11 cellular contexts compared by ENCODE assay signal in the genomic region with DNA sequence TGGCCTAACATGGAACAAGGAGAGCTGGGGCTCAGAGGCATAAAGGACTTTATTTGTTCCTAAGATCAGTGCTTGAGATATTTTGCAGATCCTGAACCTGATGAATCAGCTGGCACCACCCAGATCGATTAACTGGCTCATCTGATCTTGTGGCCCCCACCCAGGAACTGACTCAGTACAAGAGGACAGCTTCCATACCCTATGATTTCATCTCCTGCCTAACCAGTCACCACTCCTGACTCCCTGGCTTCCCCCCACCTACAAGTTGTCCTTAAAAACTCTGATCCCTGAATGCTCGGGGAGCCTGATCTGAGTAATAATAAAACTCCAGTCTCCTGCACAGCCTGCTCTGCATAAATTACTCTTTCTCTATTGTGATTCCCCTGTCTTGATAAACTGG. TPM values are rescaled to one million over a fixed set of nuclear protein-coding genes. Genes with fewer than 3 reads are reported as not detected.
A peak's percentile ranks its signal among the peaks of the same experiment; 100 is the strongest.
DNase-seq lines count a peak whose midpoint lies in the region; ATAC-seq and TF ChIP-seq lines count a peak whose summit lies in the region.
"Had no signal": no experiment of that assay in that cellular context is flagged by ENCODE, and none has a peak within 500 bp of the region (broad histone marks: within the 10 kb centered on the region; RNA-seq: fewer than 3 reads in every experiment).

No MANE protein-coding gene starts in this region.

- no peak overlapping the region for H3K4me2 ChIP-seq in fibroblast of lung (ENCODE audit: extremely low read depth, insufficient read depth, low read length)

- H3K4me1 ChIP-seq in fibroblast of lung (ENCODE audit: control insufficient read depth, extremely low read depth, insufficient read depth, low read length): peaks cover 2% of the 10 kb centered on the region

- no peaks in the 10 kb centered on the region for H4K20me1 ChIP-seq in fibroblast of lung (ENCODE audit: control insufficient read depth, extremely low read depth, insufficient read depth, low read length)

- peaks cover 24% of the 10 kb centered on the region for H3K4me1 Mint-ChIP-seq in stimulated activated naive CD8-positive, alpha-beta T cell treated with anti-CD3 and anti-CD28 coated beads, Interleukin-15, amount 100 ng/mL, for 72 hours

- no peak overlapping the region for H3K9ac ChIP-seq in fibroblast of lung (ENCODE audit: insufficient read depth, low read length)

- peak overlapping the region; percentile 80 to 86 for H3K27ac Mint-ChIP-seq in stimulated activated naive CD8-positive, alpha-beta T cell treated with anti-CD3 and anti-CD28 coated beads, Interleukin-15, amount 100 ng/mL, for 72 hours

- peak; percentile 90 for ATAC-seq in stimulated activated naive CD8-positive, alpha-beta T cell treated with anti-CD3 and anti-CD28 coated beads, Interleukin-15, amount 100 ng/mL, for 72 hours
- no peak for ATAC-seq in HG02759 (IDR thresholded peaks at IDR 0.05; ENCODE audit: unreplicated experiment)

- peaks cover 10 to 14% of the 10 kb centered on the region in 2 donors for H3K9me3 Mint-ChIP-seq in stimulated activated naive CD8-positive, alpha-beta T cell treated with anti-CD3 and anti-CD28 coated beads, Interleukin-15, amount 100 ng/mL, for 72 hours

- H3K79me2 ChIP-seq in fibroblast of lung (ENCODE audit: control insufficient read depth, insufficient read depth, low read length): no peaks in the 10 kb centered on the region

- peak overlapping the region; percentile 53 to 70 for H3K4me3 Mint-ChIP-seq in stimulated activated naive CD8-positive, alpha-beta T cell treated with anti-CD3 and anti-CD28 coated beads, Interleukin-15, amount 100 ng/mL, for 72 hours

- peaks cover 1% of the 10 kb centered on the region for H3K27me3 Mint-ChIP-seq in stimulated activated naive CD8-positive, alpha-beta T cell treated with anti-CD3 and anti-CD28 coated beads, Interleukin-15, amount 100 ng/mL, for 72 hours

- peak overlapping the region; percentile 20 for H2AFZ ChIP-seq in fibroblast of lung (ENCODE audit: low read length)

- TF ChIP-seq CTCF in fibroblast of lung (conservative IDR thresholded peaks at IDR 0.05 in 1 of 2, IDR thresholded peaks at IDR 0.05 in 1 of 2; ENCODE audit: low read depth in 1 of 2, low read length in 2 of 2): no peak

- H3K27ac ChIP-seq in fibroblast of lung (ENCODE audit: insufficient read depth, low read length): peak overlapping the region; percentile 20
- H3K27ac ChIP-seq: adrenal gland, upper lobe of left lung had no signal

- no peaks in the 10 kb centered on the region for H3K36me3 ChIP-seq in fibroblast of lung (ENCODE audit: control insufficient read depth, insufficient read depth, low read length)
- H3K36me3 ChIP-seq: adrenal gland, upper lobe of left lung had no signal

- H3K9me3 ChIP-seq in fibroblast of lung (ENCODE audit: control insufficient read depth, insufficient read depth, low read depth, low read length): no peaks in the 10 kb centered on the region

- no peaks in the 10 kb centered on the region for H3K27me3 ChIP-seq in fibroblast of lung (ENCODE audit: control insufficient read depth, insufficient read depth, low read length)
- H3K27me3 ChIP-seq: adrenal gland had no signal

- H3K4me3 ChIP-seq in fibroblast of lung (replicated peaks in 1 of 4; ENCODE audit: control extremely low read depth in 1 of 4, insufficient read depth in 1 of 4, low read depth in 3 of 4, low read length in 4 of 4): no peak overlapping the region
- H3K4me3 ChIP-seq: adrenal gland, upper lobe of left lung had no signal

- DNase-seq in activated CD8-positive, alpha-beta memory T cell treated with anti-CD3 and anti-CD28 coated beads, Interleukin-2, amount 50 U/mL, for 48 hours: peak; percentile 54
- no peak for DNase-seq in activated CD8-positive, alpha-beta memory T cell treated with anti-CD3 and anti-CD28 coated beads for 24 hours
- DNase-seq in activated CD4-positive, alpha-beta T cell treated with anti-CD3 and anti-CD28 coated beads, Interleukin-2, amount 50 U/mL, for 48 hours: peak; percentile 50 to 66
- DNase-seq in fibroblast of lung (ENCODE audit: low read depth in 2 of 2): peak in 1 of 2 donors; percentile 64
- DNase-seq in stimulated activated naive CD8-positive, alpha-beta T cell treated with anti-CD3 and anti-CD28 coated beads, Interleukin-15, amount 100 ng/mL, for 72 hours: peak in 1 of 2 donors; percentile 65
- DNase-seq in epidermal melanocyte (ENCODE audit: insufficient read length, low spot score): no peak
- no peak for DNase-seq in COR-L47 (lab: John Stamatoyannopoulos, UW)
- DNase-seq: adrenal gland, NCI-H510A treated with DMSO at 0.1 percent for 48 hours, upper lobe of left lung had no signal

RNA-seq across cellular contexts. Expression of a gene that starts 5.1 kb away (rescaled TPM):
- 0.77 and 1.5 TPM in 2 replicates for total RNA-seq in fibroblast of lung
- 0.10 and 1.1 TPM in 2 replicates for polyA plus RNA-seq in fibroblast of lung
- 0.08 and 0.47 TPM in 2 replicates for polyA plus RNA-seq in fibroblast of lung (2012)
- 3.4 TPM in 1 of 2 replicates, not detected in the other for polyA minus RNA-seq in fibroblast of lung (ENCODE audit: low replicate concordance)
- total RNA-seq: adrenal gland, upper lobe of left lung had no signal

RNA-seq across cellular contexts. Expression of a gene that starts 18.7 kb away (rescaled TPM):
- 203 and 205 TPM in 2 replicates for total RNA-seq in fibroblast of lung
- 67.0 and 92.6 TPM in 2 replicates for polyA plus RNA-seq in fibroblast of lung
- 46.8 and 60.1 TPM in 2 replicates for polyA plus RNA-seq in fibroblast of lung (2012)
- 17.6 and 20.8 TPM in 2 replicates for polyA minus RNA-seq in fibroblast of lung (ENCODE audit: low replicate concordance)

Comparison
In these comparisons a context has a peak if more than half of its experiments do, and no peak if none do; other contexts are left out.
1. DNase-seq: peak in activated CD8-positive, alpha-beta memory T cell treated with anti-CD3 and anti-CD28 coated beads, Interleukin-2, amount 50 U/mL, for 48 hours (single experiment) and activated CD4-positive, alpha-beta T cell treated with anti-CD3 and anti-CD28 coated beads, Interleukin-2, amount 50 U/mL, for 48 hours (2 of 2); none in activated CD8-positive, alpha-beta memory T cell treated with anti-CD3 and anti-CD28 coated beads for 24 hours (single experiment), epidermal melanocyte (single experiment) and COR-L47 (single experiment).